In genomic region chr5:14011089-14012004, GRCh38 we compare ENCODE assay signal across 8 cellular contexts.
DNase-seq lines count a peak whose midpoint lies in the region; ATAC-seq and TF ChIP-seq lines count a peak whose summit lies in the region.

No MANE protein-coding gene starts in this region.

- no peak; the same call in 1 of the 2 replicates for TF ChIP-seq CTCF in C4-2B (conservative IDR thresholded peaks at IDR 0.05)
- no peak for TF ChIP-seq CTCF in epithelial cell of esophagus (IDR thresholded peaks at IDR 0.05; ENCODE audit: insufficient read depth, low read depth, low read length, missing control alignments)

- peak overlapping the region; percentile 77 for H3K27ac ChIP-seq in C4-2B

- DNase-seq in NCI-H2171 treated with DMSO at 0.1 percent for 48 hours (lab: John Stamatoyannopoulos, UW), result peak; percentile 95
- peak; percentile 46 to 52 for DNase-seq in activated CD4-positive, alpha-beta T cell treated with anti-CD3 and anti-CD28 coated beads, Interleukin-2, amount 50 U/mL, for 48 hours
- peak; percentile 86 for DNase-seq in epithelial cell of esophagus (ENCODE audit: low read depth)
- DNase-seq in mesenteric fat pad (ENCODE audit: low spot score), result peak; percentile 92
- peak; percentile 37 to 43 for DNase-seq in stimulated activated CD8-positive, alpha-beta memory T cell treated with anti-CD3 and anti-CD28 coated beads, Interleukin-2, amount 100 ng/mL, for 48 hours (ENCODE audit: low read depth in 2 of 2)

- ATAC-seq in GM19025 (IDR thresholded peaks at IDR 0.05; ENCODE audit: low read depth, unreplicated experiment) (peak; percentile 96), HG03135 (IDR thresholded peaks at IDR 0.05; ENCODE audit: unreplicated experiment) (peak; percentile 92)

- peak overlapping the region; percentile 61 for H3K4me3 ChIP-seq in epithelial cell of esophagus (ENCODE audit: low read length)

Comparison
In these comparisons a context has a peak if more than half of its experiments do, and no peak if none do; other contexts are left out.
1. Peak in every context shown above with its lines: DNase-seq, ATAC-seq, H3K4me3 ChIP-seq and H3K27ac ChIP-seq.
2. DNase-seq: peak in every context shown above with its lines; median percentile 95 in NCI-H2171 treated with DMSO at 0.1 percent for 48 hours; 92 in mesenteric fat pad; 86 in epithelial cell of esophagus; 49 in activated CD4-positive, alpha-beta T cell treated with anti-CD3 and anti-CD28 coated beads, Interleukin-2, amount 50 U/mL, for 48 hours; 40 in stimulated activated CD8-positive, alpha-beta memory T cell treated with anti-CD3 and anti-CD28 coated beads, Interleukin-2, amount 100 ng/mL, for 48 hours.